Comparison of ENCODE assay signal across 12 cellular contexts in the genomic region with DNA sequence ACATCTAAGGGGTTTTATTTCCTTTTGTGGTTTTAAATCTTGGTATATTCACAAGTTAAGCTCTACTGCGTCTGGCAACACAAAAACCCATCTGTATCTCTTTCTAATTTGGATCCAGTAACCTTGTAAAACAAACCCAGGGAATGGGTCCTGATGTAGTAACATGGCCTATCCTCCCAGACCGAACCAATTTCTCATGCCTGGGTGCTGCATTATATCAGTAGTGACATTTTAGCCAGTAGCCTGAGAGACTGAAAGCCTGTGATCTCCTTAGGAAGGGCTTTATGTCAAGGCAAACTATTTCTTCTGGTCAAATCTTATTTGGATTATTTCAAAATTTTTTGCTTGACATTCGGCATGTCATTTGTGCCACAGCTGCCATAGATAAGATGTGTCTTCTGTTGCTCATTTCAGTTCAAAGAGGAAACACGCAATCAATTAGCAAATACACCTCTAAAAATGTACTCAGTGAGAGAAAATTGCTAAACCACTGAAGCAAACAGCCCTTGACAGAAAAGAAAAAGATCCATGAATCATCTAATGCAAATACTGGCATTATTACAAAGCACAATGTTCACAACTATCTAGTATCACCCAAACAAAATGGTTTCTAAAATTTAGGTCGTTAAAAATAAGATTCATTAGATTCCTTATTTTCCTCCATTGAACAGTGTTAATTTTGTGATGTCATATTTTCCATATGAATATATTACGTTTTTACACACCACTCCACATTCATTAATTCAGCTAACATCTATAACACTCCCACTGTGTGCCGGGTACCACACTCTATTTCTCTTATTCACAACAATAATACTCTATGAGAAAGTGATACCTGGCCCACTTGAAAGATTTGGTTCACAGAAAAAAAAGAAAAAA. TPM values are rescaled to one million over a fixed set of nuclear protein-coding genes. Genes with fewer than 3 reads are reported as not detected.
DNase-seq lines count a peak whose midpoint lies in the region; ATAC-seq and TF ChIP-seq lines count a peak whose summit lies in the region.
"Had no signal": no experiment of that assay in that cellular context is flagged by ENCODE, and none has a peak within 500 bp of the region (broad histone marks: within the 10 kb centered on the region; RNA-seq: fewer than 3 reads in every experiment).

No MANE protein-coding gene starts in this region.

- intact Hi-C loops in cardiac septum (cut with DNase I): no loop called here

- H3K27me3 ChIP-seq in cardiac muscle cell (no peaks in the 10 kb centered on the region), RWPE2 (ENCODE audit: insufficient read depth, poor library complexity, severe bottlenecking) (no peaks in the 10 kb centered on the region), iPS-20b (ENCODE audit: insufficient read depth, low read length) (no peaks in the 10 kb centered on the region)

- DNase-seq in cardiac muscle cell (ENCODE audit: low read depth in 1 of 2, low spot score in 1 of 2) (peak; percentile 29 to 31), cardiac septum (ENCODE audit: low spot score) (no peak), RWPE2 (ENCODE audit: low spot score) (no peak), type B pancreatic cell (ENCODE audit: extremely low spot score, unreplicated experiment) (no peak), SW 1271 (lab: John Stamatoyannopoulos, UW) (no peak)
- DNase-seq in stimulated activated naive B cell treated with anti-CD40 and anti-IgM and Interleukin-4, amounts not matched to agents 10 μg/mL and 1 μg/mL and 100 μg/mL, for 72 hours: no peak
- DNase-seq: activated CD8-positive, alpha-beta memory T cell treated with anti-CD3 and anti-CD28 coated beads, Interleukin-2, amount 50 U/mL, for 48 hours; effector CD4-positive, alpha-beta T cell; Kasumi-1 had no signal

- H3K9me3 ChIP-seq in cardiac muscle cell (ENCODE audit: low read depth) (no peaks in the 10 kb centered on the region), RWPE2 (ENCODE audit: severe bottlenecking) (no peaks in the 10 kb centered on the region), iPS-20b (ENCODE audit: insufficient read depth, low read depth, low read length) (no peaks in the 10 kb centered on the region)

- no peaks in the 10 kb centered on the region for H3K36me3 Mint-ChIP-seq in type B pancreatic cell
- H3K36me3 Mint-ChIP-seq in stimulated activated naive B cell treated with anti-CD40 and anti-IgM and Interleukin-4, amounts not matched to agents 10 μg/mL and 1 μg/mL and 100 μg/mL, for 72 hours: peaks cover 0 to 8% of the 10 kb centered on the region in 2 donors

- H3K4me3 Mint-ChIP-seq in type B pancreatic cell: peak overlapping the region; percentile 32
- H3K4me3 Mint-ChIP-seq in stimulated activated naive B cell treated with anti-CD40 and anti-IgM and Interleukin-4, amounts not matched to agents 10 μg/mL and 1 μg/mL and 100 μg/mL, for 72 hours: no peak overlapping the region
- H3K4me3 Mint-ChIP-seq: memory B cell had no signal

- peaks cover 45% of the 10 kb centered on the region for H3K4me1 Mint-ChIP-seq in type B pancreatic cell (ENCODE audit: unreplicated experiment)
- H3K4me1 Mint-ChIP-seq in stimulated activated naive B cell treated with anti-CD40 and anti-IgM and Interleukin-4, amounts not matched to agents 10 μg/mL and 1 μg/mL and 100 μg/mL, for 72 hours: peaks cover 20 to 50% of the 10 kb centered on the region in 2 donors

- H3K27ac ChIP-seq in cardiac muscle cell: peak overlapping the region; percentile 7
- peak overlapping the region; percentile 97 for H3K27ac ChIP-seq in RWPE2 (ENCODE audit: poor library complexity, severe bottlenecking)
- H3K27ac ChIP-seq in iPS-20b (ENCODE audit: low read length): no peak overlapping the region

- no peaks in the 10 kb centered on the region for H3K36me3 ChIP-seq in cardiac muscle cell
- H3K36me3 ChIP-seq in RWPE2 (ENCODE audit: low read depth): peaks cover 5% of the 10 kb centered on the region
- H3K36me3 ChIP-seq in iPS-20b (ENCODE audit: insufficient read depth, low read depth, low read length): no peaks in the 10 kb centered on the region

- H3K4me1 ChIP-seq in cardiac muscle cell (ENCODE audit: low read depth) (peaks cover 40% of the 10 kb centered on the region), RWPE2 (ENCODE audit: insufficient read depth, poor library complexity, severe bottlenecking) (peaks cover 75% of the 10 kb centered on the region), iPS-20b (ENCODE audit: insufficient read depth, low read length) (peaks cover 41% of the 10 kb centered on the region)

- no peak overlapping the region for H3K9ac ChIP-seq in iPS-20b (ENCODE audit: low read depth, low read length)

- TF ChIP-seq CTCF in cardiac muscle cell (IDR thresholded peaks at IDR 0.05; ENCODE audit: low read depth, low read length): no peak
- no peak for TF ChIP-seq CTCF in RWPE2 (IDR thresholded peaks at IDR 0.05; ENCODE audit: poor library complexity, severe bottlenecking)
- TF ChIP-seq CTCF in type B pancreatic cell (conservative IDR thresholded peaks at IDR 0.05): no peak

- no peaks in the 10 kb centered on the region for H3K27me3 Mint-ChIP-seq in type B pancreatic cell
- H3K27me3 Mint-ChIP-seq in stimulated activated naive B cell treated with anti-CD40 and anti-IgM and Interleukin-4, amounts not matched to agents 10 μg/mL and 1 μg/mL and 100 μg/mL, for 72 hours: no peaks in the 10 kb centered on the region
- H3K27me3 Mint-ChIP-seq: memory B cell had no signal

- H3K9me3 Mint-ChIP-seq in type B pancreatic cell: no peaks in the 10 kb centered on the region
- peaks cover 4% of the 10 kb centered on the region in 2 donors for H3K9me3 Mint-ChIP-seq in stimulated activated naive B cell treated with anti-CD40 and anti-IgM and Interleukin-4, amounts not matched to agents 10 μg/mL and 1 μg/mL and 100 μg/mL, for 72 hours

- H3K4me3 ChIP-seq in cardiac muscle cell: no peak overlapping the region
- H3K4me3 ChIP-seq in RWPE2 (ENCODE audit: severe bottlenecking): no peak overlapping the region
- 0 out of 2 replicates have a peak overlapping the region, but pooled peaks have one; percentile 93 for H3K4me3 ChIP-seq in iPS-20b (ENCODE audit: low read length)

- H3K27ac Mint-ChIP-seq in type B pancreatic cell: peak overlapping the region; percentile 6
- H3K27ac Mint-ChIP-seq in stimulated activated naive B cell treated with anti-CD40 and anti-IgM and Interleukin-4, amounts not matched to agents 10 μg/mL and 1 μg/mL and 100 μg/mL, for 72 hours: no peak overlapping the region
- H3K27ac Mint-ChIP-seq: memory B cell had no signal

- 0 out of 3 replicates have a peak, but pooled peaks have one; percentile 3 for ATAC-seq in RWPE2 (ENCODE audit: low read depth)
- ATAC-seq in GM18519 (IDR thresholded peaks at IDR 0.05; ENCODE audit: low FRiP score, unreplicated experiment): no peak
- no peak for ATAC-seq in stimulated activated naive B cell treated with anti-CD40 and anti-IgM and Interleukin-4, amounts not matched to agents 10 μg/mL and 1 μg/mL and 100 μg/mL, for 72 hours (replicated peaks)

RNA-seq across cellular contexts. Expression of a gene that starts 4.0 kb away (rescaled TPM):
- total RNA-seq in cardiac muscle cell: 243 and 360 TPM in 2 replicates
- 256 and 375 TPM in 2 replicates for polyA plus RNA-seq in cardiac muscle cell
- total RNA-seq in cardiac septum: 175 TPM
- 89.6 and 98.6 TPM in 2 replicates for total RNA-seq in type B pancreatic cell (ENCODE audit: low replicate concordance)

RNA-seq across cellular contexts. Expression of a gene that starts 55.0 kb away (rescaled TPM):
- 119 and 172 TPM in 2 replicates for total RNA-seq in cardiac muscle cell
- polyA plus RNA-seq in cardiac muscle cell: 127 and 146 TPM in 2 replicates
- 40.6 TPM for total RNA-seq in cardiac septum
- total RNA-seq in type B pancreatic cell (ENCODE audit: low replicate concordance): 104 and 133 TPM in 2 replicates

Comparison
In these comparisons a context has a peak if more than half of its experiments do, and no peak if none do; other contexts are left out.
1. DNase-seq: peak in cardiac muscle cell (2 of 2); none in cardiac septum (single experiment), RWPE2 (single experiment), type B pancreatic cell (single experiment), stimulated activated naive B cell treated with anti-CD40 and anti-IgM and Interleukin-4, amounts not matched to agents 10 μg/mL and 1 μg/mL and 100 μg/mL, for 72 hours (single experiment) and SW 1271 (0 of 2).